In the genomic region with DNA sequence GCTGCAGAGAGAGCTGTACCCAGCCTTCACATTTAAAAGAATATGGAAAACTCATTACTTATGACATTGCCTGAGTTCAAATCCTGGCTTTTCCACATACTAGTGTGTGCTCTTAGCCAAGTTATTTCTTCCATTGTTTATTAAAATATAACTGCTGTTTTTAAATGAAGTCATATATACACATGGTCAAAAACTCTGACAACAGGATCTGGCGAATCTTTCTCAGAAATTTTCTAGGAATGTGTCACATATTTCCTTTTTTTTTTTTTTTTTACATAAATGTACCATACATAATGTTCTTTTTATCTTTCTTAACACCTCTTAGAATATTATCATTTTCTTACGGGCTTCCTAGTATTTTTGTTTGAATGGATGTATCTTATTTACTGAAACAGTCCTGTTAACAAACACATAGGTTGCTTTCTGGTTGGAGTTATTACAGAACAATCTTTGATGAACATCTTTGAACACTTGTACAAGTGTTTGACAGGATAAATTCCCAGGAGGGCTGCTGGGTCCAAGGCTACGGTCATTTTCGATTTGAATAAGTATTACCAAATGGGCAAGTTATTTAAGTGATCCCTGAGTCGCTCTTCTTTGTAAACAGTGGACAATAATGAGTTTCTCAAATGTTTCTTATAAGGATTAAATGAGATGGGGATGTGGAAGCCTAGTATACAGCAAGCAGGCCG, we compare ENCODE assay signal across 14 cellular contexts. TPM values are rescaled to one million over a fixed set of nuclear protein-coding genes. Genes with fewer than 3 reads are reported as not detected.
DNase-seq lines count a peak whose midpoint lies in the region; ATAC-seq and TF ChIP-seq lines count a peak whose summit lies in the region.
"Had no signal": no experiment of that assay in that cellular context is flagged by ENCODE, and none has a peak within 500 bp of the region (broad histone marks: within the 10 kb centered on the region; RNA-seq: fewer than 3 reads in every experiment).

No MANE protein-coding gene starts in this region.

- peaks cover 44% of the 10 kb centered on the region for H3K4me1 Mint-ChIP-seq in activated naive CD4-positive, alpha-beta T cell treated with anti-CD3 and anti-CD28 coated beads for 36 hours (ENCODE audit: low read depth)
- H3K4me1 Mint-ChIP-seq in T-helper 17 cell = peaks cover 25% of the 10 kb centered on the region
- peaks cover 26 to 69% of the 10 kb centered on the region in 2 donors for H3K4me1 Mint-ChIP-seq in stimulated activated naive B cell treated with anti-CD40 and anti-IgM and Interleukin-4, amounts not matched to agents 10 μg/mL and 1 μg/mL and 100 μg/mL, for 72 hours

- peak overlapping the region; percentile 67 for H3K4me3 Mint-ChIP-seq in activated naive CD4-positive, alpha-beta T cell treated with anti-CD3 and anti-CD28 coated beads for 36 hours
- H3K4me3 Mint-ChIP-seq in T-helper 17 cell = peak overlapping the region; percentile 79
- H3K4me3 Mint-ChIP-seq in stimulated activated naive B cell treated with anti-CD40 and anti-IgM and Interleukin-4, amounts not matched to agents 10 μg/mL and 1 μg/mL and 100 μg/mL, for 72 hours = no peak overlapping the region

- CTCF ChIA-PET in activated naive CD4-positive, alpha-beta T cell treated with anti-CD3 and anti-CD28 coated beads for 36 hours (lab: Charles Lee) = interaction anchor here (0.7 to 1.0 kb wide), 2 partner anchors 65 to 659 kb away, joined by 3 read pairs; no protein-coding TSS in a partner anchor

- H3K27ac Mint-ChIP-seq in activated naive CD4-positive, alpha-beta T cell treated with anti-CD3 and anti-CD28 coated beads for 36 hours = peak overlapping the region; percentile 82
- peak overlapping the region; percentile 83 for H3K27ac Mint-ChIP-seq in T-helper 17 cell
- peak overlapping the region; percentile 97 for H3K27ac Mint-ChIP-seq in stimulated activated naive B cell treated with anti-CD40 and anti-IgM and Interleukin-4, amounts not matched to agents 10 μg/mL and 1 μg/mL and 100 μg/mL, for 72 hours

- no peak for ATAC-seq in T-helper 17 cell
- ATAC-seq in stimulated activated naive B cell treated with anti-CD40 and anti-IgM and Interleukin-4, amounts not matched to agents 10 μg/mL and 1 μg/mL and 100 μg/mL, for 72 hours (replicated peaks) = no peak
- ATAC-seq: heart left ventricle, left ventricle myocardium superior, pancreas, SK-N-SH treated with all-trans-retinoic acid at 6 μM for 48 hours had no signal

- no peaks in the 10 kb centered on the region for H3K9me3 ChIP-seq in T-helper 17 cell (ENCODE audit: control insufficient read depth, low read length, poor library complexity, severe bottlenecking)
- H3K9me3 ChIP-seq: heart left ventricle, pancreas had no signal

- no peak for DNase-seq in activated naive CD4-positive, alpha-beta T cell treated with anti-CD3 and anti-CD28 coated beads for 36 hours
- no peak for DNase-seq in activated naive CD4-positive, alpha-beta T cell treated with anti-CD3 and anti-CD28 coated beads, Interleukin-2, amount 50 U/mL, for 16 hours
- DNase-seq in T-helper 17 cell (no peak), erythroblast (lab: John Stamatoyannopoulos, UW) (peak; percentile 48 to 67), COLO829 (ENCODE audit: low spot score) (no peak), inferior parietal cortex (ENCODE audit: extremely low spot score) (no peak)
- no peak for DNase-seq in stimulated activated naive B cell treated with anti-CD40 and anti-IgM and Interleukin-4, amounts not matched to agents 10 μg/mL and 1 μg/mL and 100 μg/mL, for 72 hours
- no peak for DNase-seq in stimulated activated CD4-positive, alpha-beta T cell treated with anti-CD3 and anti-CD28 coated beads, Interleukin-4, amount 100 ng/mL, for 1 hour
- DNase-seq: anterior cingulate cortex, DND-41, heart left ventricle, left ventricle myocardium superior, pancreas had no signal

- H3K27me3 Mint-ChIP-seq in activated naive CD4-positive, alpha-beta T cell treated with anti-CD3 and anti-CD28 coated beads for 36 hours (ENCODE audit: low read depth) = peaks cover 4% of the 10 kb centered on the region
- H3K27me3 Mint-ChIP-seq in T-helper 17 cell = no peaks in the 10 kb centered on the region
- H3K27me3 Mint-ChIP-seq in stimulated activated naive B cell treated with anti-CD40 and anti-IgM and Interleukin-4, amounts not matched to agents 10 μg/mL and 1 μg/mL and 100 μg/mL, for 72 hours = no peaks in the 10 kb centered on the region

- no peaks in the 10 kb centered on the region for H3K9me3 Mint-ChIP-seq in activated naive CD4-positive, alpha-beta T cell treated with anti-CD3 and anti-CD28 coated beads for 36 hours
- H3K9me3 Mint-ChIP-seq in stimulated activated naive B cell treated with anti-CD40 and anti-IgM and Interleukin-4, amounts not matched to agents 10 μg/mL and 1 μg/mL and 100 μg/mL, for 72 hours = no peaks in the 10 kb centered on the region

- intact Hi-C loops in activated naive CD4-positive, alpha-beta T cell treated with anti-CD3 and anti-CD28 coated beads for 36 hours (cut with micrococcal nuclease) = no loop called here

- peaks cover 20% of the 10 kb centered on the region for H3K36me3 Mint-ChIP-seq in activated naive CD4-positive, alpha-beta T cell treated with anti-CD3 and anti-CD28 coated beads for 36 hours (ENCODE audit: low read depth)
- peaks cover 4% of the 10 kb centered on the region for H3K36me3 Mint-ChIP-seq in T-helper 17 cell (ENCODE audit: low read depth)
- peaks cover 19 to 20% of the 10 kb centered on the region in 2 donors for H3K36me3 Mint-ChIP-seq in stimulated activated naive B cell treated with anti-CD40 and anti-IgM and Interleukin-4, amounts not matched to agents 10 μg/mL and 1 μg/mL and 100 μg/mL, for 72 hours

- TF ChIP-seq POLR2A in erythroblast (IDR thresholded peaks at IDR 0.05; ENCODE audit: low read length) = no peak

RNA-seq across cellular contexts. Expression of a gene that starts 1.6 kb away (rescaled TPM):
- total RNA-seq in activated naive CD4-positive, alpha-beta T cell treated with anti-CD3 and anti-CD28 coated beads for 36 hours = 10 to 100 TPM; 34.3 to 34.6 TPM
- 10 to 100 TPM; 21.2 to 38.9 TPM for total RNA-seq in T-helper 17 cell

Comparison
In these comparisons a context has a peak if more than half of its experiments do, and no peak if none do; other contexts are left out.
1. DNase-seq: peak in erythroblast (2 of 2); none in activated naive CD4-positive, alpha-beta T cell treated with anti-CD3 and anti-CD28 coated beads for 36 hours (single experiment), activated naive CD4-positive, alpha-beta T cell treated with anti-CD3 and anti-CD28 coated beads, Interleukin-2, amount 50 U/mL, for 16 hours (single experiment), T-helper 17 cell (0 of 3), stimulated activated naive B cell treated with anti-CD40 and anti-IgM and Interleukin-4, amounts not matched to agents 10 μg/mL and 1 μg/mL and 100 μg/mL, for 72 hours (single experiment), COLO829 (single experiment), stimulated activated CD4-positive, alpha-beta T cell treated with anti-CD3 and anti-CD28 coated beads, Interleukin-4, amount 100 ng/mL, for 1 hour (single experiment) and inferior parietal cortex (single experiment).
2. H3K4me3 Mint-ChIP-seq: peak in activated naive CD4-positive, alpha-beta T cell treated with anti-CD3 and anti-CD28 coated beads for 36 hours (single experiment) and T-helper 17 cell (single experiment); none in stimulated activated naive B cell treated with anti-CD40 and anti-IgM and Interleukin-4, amounts not matched to agents 10 μg/mL and 1 μg/mL and 100 μg/mL, for 72 hours (0 of 2).
3. Peak in every context shown above with its lines, with median percentiles within 50 percentile points of each other: H3K27ac Mint-ChIP-seq.